In the genomic region with DNA sequence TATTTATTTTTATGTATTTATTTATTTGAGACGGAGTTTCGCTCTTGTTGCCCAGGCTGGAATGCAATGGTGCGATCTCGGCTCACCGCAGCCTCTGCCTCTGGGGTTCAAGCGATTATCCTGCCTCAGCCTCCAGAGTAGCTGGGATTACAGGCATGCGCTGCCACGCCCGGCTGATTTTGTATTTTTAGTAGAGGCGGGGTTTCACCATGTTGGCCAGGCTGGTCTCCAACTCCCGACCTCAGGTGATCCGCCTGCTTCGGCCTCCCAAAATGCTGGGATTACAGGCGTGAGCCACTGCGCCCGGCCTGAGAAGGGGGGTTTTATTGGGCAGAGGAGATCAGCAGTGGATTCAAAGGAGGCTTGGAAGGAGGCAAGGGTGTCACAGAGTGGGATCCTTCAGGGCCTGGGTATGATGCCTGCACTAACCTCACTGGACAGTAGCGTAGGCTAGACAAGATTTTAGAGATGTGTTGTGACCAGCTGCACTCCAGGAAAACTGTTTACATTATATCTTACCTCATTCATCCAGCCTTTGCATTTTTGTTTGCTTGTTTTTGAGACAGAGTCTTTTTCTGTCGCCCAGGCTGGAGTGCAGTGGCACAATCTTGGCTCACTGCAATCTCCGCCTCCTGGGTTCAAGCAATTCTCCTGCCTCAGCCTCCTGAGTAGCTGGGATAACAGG, we compare ENCODE assay signal across 7 cellular contexts. TPM values are rescaled to one million over a fixed set of nuclear protein-coding genes. Genes with fewer than 3 reads are reported as not detected.
"Had no signal": no experiment of that assay in that cellular context is flagged by ENCODE, and none has a peak within 500 bp of the region (broad histone marks: within the 10 kb centered on the region; RNA-seq: fewer than 3 reads in every experiment).

No MANE protein-coding gene starts in this region.

RNA-seq across cellular contexts. Expression of gene THPO, which starts 38.4 kb away (rescaled TPM):
- total RNA-seq: activated CD8-positive, alpha-beta memory T cell treated with anti-CD3 and anti-CD28 coated beads for 36 hours; activated T-cell treated with anti-CD3 and anti-CD28 coated beads, Interleukin-2, amount 50 U/mL, for 4 hours; activated T-helper 2 cell treated with anti-CD3 and anti-CD28 coated beads, Interferon-gamma antibody, Interleukin-2, Interleukin-4, amounts not matched to agents 10 μg/mL and 5 μg/mL and 100 μg/mL, durations not matched to agents 14 hours and 24 hours and 36 hours; epithelial cell of proximal tubule; left colon; naive thymus-derived CD4-positive, alpha-beta T cell; T-helper 17 cell had no signal
- polyA plus RNA-seq: naive thymus-derived CD4-positive, alpha-beta T cell had no signal
